ENCODE assay signal across 1 cellular context in genomic region chr3:183464480-183464879, GRCh38.
A peak's percentile ranks its signal among the peaks of the same experiment; 100 is the strongest.
TF ChIP-seq lines count a peak whose summit lies in the region.

No MANE protein-coding gene starts in this region.

TF ChIP-seq in HepG2, 621 proteins besides CTCF, POLR2A, EP300 and RAD21 (continued from another document):
- TF ChIP-seq ARID3A (IDR thresholded peaks at IDR 0.05; ENCODE audit: low read depth, low read length) (no peak), CREB3 (CRISPR knock-in tag; IDR thresholded peaks at IDR 0.05) (no peak), ZNF367 (CRISPR knock-in tag; IDR thresholded peaks at IDR 0.05; ENCODE audit: borderline replicate concordance) (no peak), ZFP36L2 (CRISPR knock-in tag; IDR thresholded peaks at IDR 0.05) (no peak), BRCA1 (CRISPR knock-in tag; IDR thresholded peaks at IDR 0.05) (0 out of 2 replicates have a peak, but pooled peaks have one; percentile 41), ZNF407 (CRISPR knock-in tag; IDR thresholded peaks at IDR 0.05; ENCODE audit: not compliant biosample characterization) (no peak), ZNF552 (CRISPR knock-in tag; IDR thresholded peaks at IDR 0.05; ENCODE audit: borderline replicate concordance) (0 out of 2 replicates have a peak, but pooled peaks have one; percentile 30), ZNF337 (CRISPR knock-in tag; IDR thresholded peaks at IDR 0.05; ENCODE audit: borderline replicate concordance, low read depth) (0 out of 2 replicates have a peak, but pooled peaks have one; percentile 53), ZNF160 (CRISPR knock-in tag; IDR thresholded peaks at IDR 0.05) (peak; percentile 72; the same call in 1 of the 2 replicates), ZZZ3 (CRISPR knock-in tag; IDR thresholded peaks at IDR 0.05; ENCODE audit: borderline replicate concordance) (no peak), RARA (CRISPR knock-in tag; IDR thresholded peaks at IDR 0.05) (peak; percentile 72), ZNF687 (CRISPR knock-in tag; IDR thresholded peaks at IDR 0.05) (no peak), RELA (CRISPR knock-in tag; IDR thresholded peaks at IDR 0.05) (no peak), THAP8 (CRISPR knock-in tag; IDR thresholded peaks at IDR 0.05; ENCODE audit: borderline replicate concordance) (no peak), ZNF780A (CRISPR knock-in tag; IDR thresholded peaks at IDR 0.05) (no peak), PCBP1 (IDR thresholded peaks at IDR 0.05; ENCODE audit: borderline replicate concordance, low read depth, low read length) (no peak), ZNF543 (CRISPR knock-in tag; IDR thresholded peaks at IDR 0.05) (no peak), KDM3A (CRISPR knock-in tag; IDR thresholded peaks at IDR 0.05; ENCODE audit: low read depth) (no peak), KDM1A (CRISPR knock-in tag; IDR thresholded peaks at IDR 0.05) (no peak), ZNF101 (CRISPR knock-in tag; IDR thresholded peaks at IDR 0.05; ENCODE audit: borderline replicate concordance, low read depth) (no peak), HIC2 (CRISPR knock-in tag; IDR thresholded peaks at IDR 0.05; ENCODE audit: low read depth) (0 out of 2 replicates have a peak, but pooled peaks have one; percentile 28), ATF1 (CRISPR knock-in tag; IDR thresholded peaks at IDR 0.05) (peak; percentile 32; the same call in 1 of the 2 replicates), ATM (IDR thresholded peaks at IDR 0.05; ENCODE audit: borderline replicate concordance) (no peak), ZNF350 (CRISPR knock-in tag; IDR thresholded peaks at IDR 0.05; ENCODE audit: borderline replicate concordance, low read depth) (no peak), HMG20A (CRISPR knock-in tag; IDR thresholded peaks at IDR 0.05; ENCODE audit: borderline replicate concordance) (peak; percentile 44; the same call in 1 of the 2 replicates), RXRB (CRISPR knock-in tag; IDR thresholded peaks at IDR 0.05; ENCODE audit: borderline replicate concordance) (peak; percentile 63), ZNF670 (CRISPR knock-in tag; IDR thresholded peaks at IDR 0.05; ENCODE audit: borderline replicate concordance) (0 out of 2 replicates have a peak, but pooled peaks have one; percentile 59), U2AF1 (optimal IDR thresholded peaks at IDR 0.05; ENCODE audit: low read depth, low read length) (no peak), NR3C1 (CRISPR knock-in tag; IDR thresholded peaks at IDR 0.05) (no peak), ZNF775 (CRISPR knock-in tag; IDR thresholded peaks at IDR 0.05; ENCODE audit: borderline replicate concordance) (no peak), ZBTB44 (CRISPR knock-in tag; IDR thresholded peaks at IDR 0.05) (no peak), ZNF614 (CRISPR knock-in tag; IDR thresholded peaks at IDR 0.05; ENCODE audit: borderline replicate concordance) (no peak), ZNF577 (CRISPR knock-in tag; IDR thresholded peaks at IDR 0.05; ENCODE audit: borderline replicate concordance, low read depth) (no peak), PREB (CRISPR knock-in tag; IDR thresholded peaks at IDR 0.05) (no peak), ZNF335 (CRISPR knock-in tag; IDR thresholded peaks at IDR 0.05) (no peak), ZNF484 (CRISPR knock-in tag; IDR thresholded peaks at IDR 0.05; ENCODE audit: borderline replicate concordance, low read depth) (no peak), ELF1 (CRISPR knock-in tag; IDR thresholded peaks at IDR 0.05) (no peak; the same call in 1 of the 2 replicates), ZNF432 (CRISPR knock-in tag; IDR thresholded peaks at IDR 0.05; ENCODE audit: borderline replicate concordance) (no peak), DPF2 (CRISPR knock-in tag; IDR thresholded peaks at IDR 0.05; ENCODE audit: borderline replicate concordance, low read depth) (peak; percentile 74; the same call in 1 of the 2 replicates), CENPX (CRISPR knock-in tag; IDR thresholded peaks at IDR 0.05) (no peak), KLF16 (CRISPR knock-in tag; IDR thresholded peaks at IDR 0.05) (no peak)
